9 cellular contexts compared by ENCODE assay signal in genomic region chr12:15276088-15276698, GRCh38. TPM values are rescaled to one million over a fixed set of nuclear protein-coding genes. Genes with fewer than 3 reads are reported as not detected.
DNase-seq lines count a peak whose midpoint lies in the region; ATAC-seq, FAIRE-seq and TF ChIP-seq lines count a peak whose summit lies in the region.
"Had no signal": no experiment of that assay in that cellular context is flagged by ENCODE, and none has a peak within 500 bp of the region (broad histone marks: within the 10 kb centered on the region; RNA-seq: fewer than 3 reads in every experiment).

No MANE protein-coding gene starts in this region.

- H3K4me2 ChIP-seq in OCI-LY3 (ENCODE audit: low read length), result peak overlapping the region; percentile 56

- H3K27ac Mint-ChIP-seq in CD14-positive monocyte, result no peak overlapping the region
- H3K27ac Mint-ChIP-seq in neural crest cell (ENCODE audit: unreplicated experiment), result no peak overlapping the region
- H3K27ac Mint-ChIP-seq in activated naive CD8-positive, alpha-beta T cell treated with anti-CD3 and anti-CD28 coated beads for 36 hours, result no peak overlapping the region

- FAIRE-seq in H54 (lab: Jason Lieb, UNC), result peak; percentile 88

- TF ChIP-seq POLR2A in H54 (IDR thresholded peaks at IDR 0.05; ENCODE audit: low read depth, low read length), result no peak

- H3K9me3 Mint-ChIP-seq in CD14-positive monocyte, result peaks cover 0 to 2% (median 0%) of the 10 kb centered on the region in 7 donors
- no peaks in the 10 kb centered on the region for H3K9me3 Mint-ChIP-seq in neural crest cell
- H3K9me3 Mint-ChIP-seq in activated naive CD8-positive, alpha-beta T cell treated with anti-CD3 and anti-CD28 coated beads for 36 hours, result no peaks in the 10 kb centered on the region
- H3K9me3 Mint-ChIP-seq: naive B cell had no signal

- peaks cover 42% of the 10 kb centered on the region for H3K4me1 ChIP-seq in OCI-LY3 (ENCODE audit: low read length)

- no peaks in the 10 kb centered on the region for H3K36me3 Mint-ChIP-seq in CD14-positive monocyte
- H3K36me3 Mint-ChIP-seq in neural crest cell (ENCODE audit: low read depth), result no peaks in the 10 kb centered on the region
- no peaks in the 10 kb centered on the region for H3K36me3 Mint-ChIP-seq in activated naive CD8-positive, alpha-beta T cell treated with anti-CD3 and anti-CD28 coated beads for 36 hours
- H3K36me3 Mint-ChIP-seq: naive B cell had no signal

- H3K9ac ChIP-seq in OCI-LY3 (ENCODE audit: low read length), result no peak overlapping the region

- H3K27me3 Mint-ChIP-seq in CD14-positive monocyte (ENCODE audit: low read depth in 3 of 3) (peaks cover 8 to 28% (median 16%) of the 10 kb centered on the region in 3 donors), neural crest cell (ENCODE audit: low read depth) (peaks cover under 1% of the 10 kb centered on the region)
- no peaks in the 10 kb centered on the region for H3K27me3 Mint-ChIP-seq in activated naive CD8-positive, alpha-beta T cell treated with anti-CD3 and anti-CD28 coated beads for 36 hours

- H3K4me1 Mint-ChIP-seq in CD14-positive monocyte, result peaks cover 7% of the 10 kb centered on the region
- peaks cover 6% of the 10 kb centered on the region for H3K4me1 Mint-ChIP-seq in neural crest cell
- H3K4me1 Mint-ChIP-seq in activated naive CD8-positive, alpha-beta T cell treated with anti-CD3 and anti-CD28 coated beads for 36 hours, result peaks cover 4% of the 10 kb centered on the region

- H3K4me3 ChIP-seq in OCI-LY3 (ENCODE audit: low read length) (peak overlapping the region; percentile 36; the same call in 1 of the 2 replicates), epithelial cell of proximal tubule (ENCODE audit: low read depth, low read length) (no peak overlapping the region)

- no peak overlapping the region for H3K27ac ChIP-seq in OCI-LY3 (ENCODE audit: low read length)

- no peak for ATAC-seq in GM21367 (IDR thresholded peaks at IDR 0.05; ENCODE audit: unreplicated experiment)
- ATAC-seq in GM18873 (IDR thresholded peaks at IDR 0.05; ENCODE audit: low FRiP score, unreplicated experiment), result no peak

- H4K20me1 ChIP-seq in OCI-LY3 (ENCODE audit: insufficient read depth, low read length), result no peaks in the 10 kb centered on the region

- intact Hi-C loops in CD14-positive monocyte (cut with micrococcal nuclease), result loop anchor here (10.0 kb wide), 4 partner anchors 239 to 579 kb away; no protein-coding TSS in a partner anchor

- H3K79me2 ChIP-seq in OCI-LY3 (ENCODE audit: low read length), result no peaks in the 10 kb centered on the region

- H3K4me3 Mint-ChIP-seq in CD14-positive monocyte (peak overlapping the region in 1 of 2 donors; percentile 11), neural crest cell (no peak overlapping the region)
- H3K4me3 Mint-ChIP-seq in activated naive CD8-positive, alpha-beta T cell treated with anti-CD3 and anti-CD28 coated beads for 36 hours, result no peak overlapping the region

- H2AFZ ChIP-seq in OCI-LY3 (ENCODE audit: low read depth, low read length), result no peak overlapping the region

- no peaks in the 10 kb centered on the region for H3K36me3 ChIP-seq in OCI-LY3 (replicated peaks; ENCODE audit: low read depth, low read length)

- no peaks in the 10 kb centered on the region for H3K9me3 ChIP-seq in OCI-LY3 (ENCODE audit: insufficient read depth, low read length)

- DNase-seq in CD14-positive monocyte (ENCODE audit: low spot score) (no peak), H54 (ENCODE audit: insufficient read length, low spot score) (peak; percentile 18), epithelial cell of proximal tubule (ENCODE audit: low read depth) (no peak), neural crest cell (ENCODE audit: low read depth, low spot score) (peak; percentile 58)
- no peak for DNase-seq in activated naive CD8-positive, alpha-beta T cell treated with anti-CD3 and anti-CD28 coated beads for 36 hours
- DNase-seq: naive B cell had no signal

- TF ChIP-seq CTCF in CD14-positive monocyte (IDR thresholded peaks at IDR 0.05) (peak; percentile 78), OCI-LY3 (IDR thresholded peaks at IDR 0.05; ENCODE audit: low read depth, low read length) (peak; percentile 88), epithelial cell of proximal tubule (conservative IDR thresholded peaks at IDR 0.05; ENCODE audit: low read depth, low read length) (peak; percentile 71), neural crest cell (conservative IDR thresholded peaks at IDR 0.05) (peak; percentile 96)

- no peaks in the 10 kb centered on the region for H3K27me3 ChIP-seq in OCI-LY3 (ENCODE audit: low read depth, low read length)

RNA-seq across cellular contexts. Expression of gene PTPRO, which starts 46.1 kb away (rescaled TPM):
- polyA plus RNA-seq in CD14-positive monocyte, result 1 to 10 TPM; 3.1 to 4.7 TPM
- total RNA-seq in epithelial cell of proximal tubule (0.29 and 1.3 TPM in 2 replicates), neural crest cell (3.1 and 3.6 TPM in 2 replicates)
- total RNA-seq in activated naive CD8-positive, alpha-beta T cell treated with anti-CD3 and anti-CD28 coated beads for 36 hours, result 1 to 10 TPM; 1.1 to 1.4 TPM

RNA-seq across cellular contexts. Expression of gene RERG, which starts 55.0 kb away (rescaled TPM):
- polyA plus RNA-seq in CD14-positive monocyte, result not detected
- total RNA-seq in epithelial cell of proximal tubule, result 0.51 and 1.4 TPM in 2 replicates
- 0.61 and 1.1 TPM in 2 replicates for total RNA-seq in neural crest cell
- not detected for total RNA-seq in activated naive CD8-positive, alpha-beta T cell treated with anti-CD3 and anti-CD28 coated beads for 36 hours

Comparison
In these comparisons a context has a peak if more than half of its experiments do, and no peak if none do; other contexts are left out.
1. DNase-seq: peak in H54 (single experiment) and neural crest cell (single experiment); none in CD14-positive monocyte (single experiment), epithelial cell of proximal tubule (single experiment) and activated naive CD8-positive, alpha-beta T cell treated with anti-CD3 and anti-CD28 coated beads for 36 hours (single experiment).
2. Peak in every context shown above with its lines, with median percentiles within 50 percentile points of each other: CTCF ChIP-seq.